Comparison of ENCODE assay signal across 23 cellular contexts in genomic region chr1:5810553-5811270, GRCh38.
"Had no signal": no experiment of that assay in that cellular context is flagged by ENCODE, and none has a peak within 500 bp of the region (broad histone marks: within the 10 kb centered on the region; RNA-seq: fewer than 3 reads in every experiment).

No MANE protein-coding gene starts in this region.

- H3K4me3 Mint-ChIP-seq: activated CD4-positive, alpha-beta memory T cell treated with anti-CD3 and anti-CD28 coated beads for 36 hours; activated CD4-positive, alpha-beta T cell treated with anti-CD3 and anti-CD28 coated beads, Interleukin-2, amount 10 ng/mL, durations not matched to agents 7 days and 5 days; activated naive CD4-positive, alpha-beta T cell treated with anti-CD3 and anti-CD28 coated beads for 36 hours; activated naive CD8-positive, alpha-beta T cell; activated T-cell treated with anti-CD3 and anti-CD28 coated beads, Interleukin-2, amount 50 U/mL, for 4 hours; T-cell had no signal

- ATAC-seq: activated T-cell treated with anti-CD3 and anti-CD28 coated beads, Interleukin-2, amount 50 U/mL, for 4 hours; Right ventricle myocardium inferior; T-cell had no signal

- H3K9me3 Mint-ChIP-seq: activated CD4-positive, alpha-beta memory T cell treated with anti-CD3 and anti-CD28 coated beads for 36 hours; activated CD4-positive, alpha-beta T cell treated with anti-CD3 and anti-CD28 coated beads, Interleukin-2, amount 10 ng/mL, durations not matched to agents 7 days and 5 days; activated naive CD4-positive, alpha-beta T cell treated with anti-CD3 and anti-CD28 coated beads for 36 hours; activated T-cell treated with anti-CD3 and anti-CD28 coated beads, Interleukin-2, amount 50 U/mL, for 4 hours; T-cell had no signal

- H3K36me3 ChIP-seq: brain microvascular endothelial cell, cardiac muscle cell had no signal

- H3K27me3 Mint-ChIP-seq: activated CD4-positive, alpha-beta T cell treated with anti-CD3 and anti-CD28 coated beads, Interleukin-2, amount 10 ng/mL, durations not matched to agents 7 days and 5 days had no signal

- H3K27ac Mint-ChIP-seq: activated CD4-positive, alpha-beta memory T cell treated with anti-CD3 and anti-CD28 coated beads for 36 hours; activated CD4-positive, alpha-beta T cell treated with anti-CD3 and anti-CD28 coated beads, Interleukin-2, amount 10 ng/mL, durations not matched to agents 7 days and 5 days; activated naive CD4-positive, alpha-beta T cell treated with anti-CD3 and anti-CD28 coated beads for 36 hours; activated naive CD8-positive, alpha-beta T cell; T-cell had no signal

- H3K27me3 ChIP-seq: brain microvascular endothelial cell, cardiac muscle cell had no signal

- H3K4me3 ChIP-seq: cardiac muscle cell, SK-N-MC had no signal

- DNase-seq: activated CD4-positive, alpha-beta memory T cell treated with anti-CD3 and anti-CD28 coated beads for 36 hours; activated CD4-positive, alpha-beta T cell treated with anti-CD3 and anti-CD28 coated beads, Interleukin-2, amount 10 ng/mL, durations not matched to agents 7 days and 5 days; activated CD4-positive, CD25-positive, alpha-beta regulatory T cell; activated CD8-positive, alpha-beta memory T cell treated with anti-CD3 and anti-CD28 coated beads for 24 hours; activated effector memory CD4-positive, alpha-beta T cell treated with anti-CD3 and anti-CD28 coated beads, Interleukin-2, amount 50 U/mL, for 16 hours; activated naive CD4-positive, alpha-beta T cell treated with anti-CD3 and anti-CD28 coated beads for 36 hours; activated T-cell treated with anti-CD3 and anti-CD28 coated beads, Interleukin-2, amount 50 U/mL, for 4 hours; brain microvascular endothelial cell; cerebellar nuclear complex; NCI-H1092 treated with DMSO at 0.1 percent for 48 hours; NCI-H1417 treated with DMSO at 0.1 percent for 48 hours; NCI-H1694; NCI-H2107; NCI-H446; NCI-H526; NCI-H774; T-cell; T-helper 2 cell; T1000 had no signal

- H3K36me3 Mint-ChIP-seq: activated CD4-positive, alpha-beta memory T cell treated with anti-CD3 and anti-CD28 coated beads for 36 hours; activated naive CD8-positive, alpha-beta T cell; T-cell had no signal

- H3K4me1 Mint-ChIP-seq: activated CD4-positive, alpha-beta T cell treated with anti-CD3 and anti-CD28 coated beads, Interleukin-2, amount 10 ng/mL, durations not matched to agents 7 days and 5 days; T-cell had no signal

- H3K27ac ChIP-seq: brain microvascular endothelial cell, cardiac muscle cell, SK-N-MC had no signal
